8 cellular contexts compared by ENCODE assay signal in the genomic region with DNA sequence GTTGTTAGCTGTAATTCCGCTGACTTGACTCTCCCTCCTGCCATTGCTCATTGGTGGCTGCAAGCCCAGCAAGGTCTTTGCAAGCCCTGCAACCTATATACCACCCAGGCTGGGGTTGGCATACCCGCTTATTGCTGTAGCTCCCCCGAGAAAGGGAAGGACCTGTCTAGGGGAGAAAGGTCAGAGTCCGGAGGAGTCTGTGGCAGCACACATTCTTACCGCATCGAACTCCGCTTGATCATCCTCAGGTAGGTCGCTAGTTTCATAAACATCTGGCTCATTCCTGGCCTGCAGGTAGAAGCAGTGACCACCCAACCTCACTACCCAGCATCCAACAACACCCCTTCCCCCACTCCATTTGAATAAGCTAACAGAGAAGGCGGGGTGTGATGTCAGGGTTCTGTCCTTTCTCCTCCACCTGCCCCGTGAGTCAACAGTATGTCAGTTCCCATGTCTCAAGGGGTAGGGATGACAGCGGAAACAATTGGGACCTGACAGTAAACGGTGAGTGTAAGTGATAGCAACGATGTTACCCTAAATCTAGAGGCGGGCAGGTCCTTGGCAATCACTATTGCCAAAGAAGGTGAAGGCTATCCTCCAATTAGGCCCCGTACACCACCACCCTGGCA. TPM values are rescaled to one million over a fixed set of nuclear protein-coding genes. Genes with fewer than 3 reads are reported as not detected.
A peak's percentile ranks its signal among the peaks of the same experiment; 100 is the strongest.
DNase-seq lines count a peak whose midpoint lies in the region; ATAC-seq and TF ChIP-seq lines count a peak whose summit lies in the region.

No MANE protein-coding gene starts in this region.

- H3K36me3 Mint-ChIP-seq in Caco-2 (ENCODE audit: insufficient read depth, unreplicated experiment): peaks cover 15% of the 10 kb centered on the region

- H2AFZ ChIP-seq in neuronal stem cell (ENCODE audit: low read length): no peak overlapping the region

- POLR2A ChIA-PET in Caco-2 (lab: Charles Lee): interaction anchor here (0.6 to 1.8 kb wide), 2 partner anchors 23 to 217 kb away, joined by 7 to 8 read pairs; no protein-coding TSS in a partner anchor

- no peak overlapping the region for H2BK5ac ChIP-seq in neuronal stem cell (ENCODE audit: low read length)

- WGBS in neuronal stem cell (ENCODE audit: extremely low coverage in 2 of 2, insufficient read length in 2 of 2, insufficient replicate concordance in 1 of 2), 2 donors: no CpG with 5 or more reads among the region's 15 CpGs

- no peak overlapping the region for H2BK15ac ChIP-seq in neuronal stem cell (ENCODE audit: low read length)

- H3K4me2 ChIP-seq in neuronal stem cell (ENCODE audit: insufficient read depth, low read length, poor library complexity, severe bottlenecking): peak overlapping the region; percentile 72

- H3K4me3 Mint-ChIP-seq in Caco-2 (ENCODE audit: unreplicated experiment): peak overlapping the region; percentile 97

- H3K9me3 ChIP-seq in Caco-2 (no peaks in the 10 kb centered on the region), neuronal stem cell (replicated peaks in 1 of 2; ENCODE audit: control insufficient read depth in 2 of 2, insufficient read depth in 1 of 2, low read depth in 1 of 2, low read length in 2 of 2) (no peaks in the 10 kb centered on the region)
- H3K9me3 ChIP-seq in effector memory CD4-positive, alpha-beta T cell (ENCODE audit: control insufficient read depth, low read length): no peaks in the 10 kb centered on the region

- CTCF ChIA-PET in Caco-2 (lab: Charles Lee): interaction anchor here (0.5 to 1.0 kb wide), 4 partner anchors 25 to 357 kb away, joined by 3 to 4 read pairs (median 3); no protein-coding TSS in a partner anchor

- DNase-seq in Caco-2 (no peak), NB4 (ENCODE audit: low read depth) (no peak), neuronal stem cell (ENCODE audit: low spot score) (no peak), T-helper 9 cell (no peak)
- DNase-seq in effector memory CD4-positive, alpha-beta T cell: no peak
- DNase-seq in central memory CD4-positive, alpha-beta T cell: no peak

- peak overlapping the region; percentile 90 for H3K9ac ChIP-seq in neuronal stem cell (ENCODE audit: low read depth, low read length, poor library complexity)

- peaks cover 9% of the 10 kb centered on the region; the same call in 1 of the 2 replicates for H3K4me1 ChIP-seq in Caco-2
- H3K4me1 ChIP-seq in effector memory CD4-positive, alpha-beta T cell (ENCODE audit: control insufficient read depth, insufficient read depth, low read length, poor library complexity, severe bottlenecking): peaks cover 22% of the 10 kb centered on the region
- peaks cover 15 to 16% of the 10 kb centered on the region in 2 donors for H3K4me1 ChIP-seq in neuronal stem cell (ENCODE audit: control insufficient read depth in 2 of 2, insufficient read depth in 1 of 2, low read depth in 1 of 2, low read length in 2 of 2)

- no peak overlapping the region for H4K8ac ChIP-seq in neuronal stem cell (ENCODE audit: low read depth, low read length)

- peaks cover 17% of the 10 kb centered on the region for H3K27me3 Mint-ChIP-seq in Caco-2 (ENCODE audit: insufficient read depth, unreplicated experiment)

- TF ChIP-seq CTCF in Caco-2 (IDR thresholded peaks at IDR 0.05; ENCODE audit: insufficient read depth in 1 of 2, low read depth in 1 of 2, low read length in 1 of 2, severe bottlenecking in 1 of 2, unreplicated experiment in 1 of 2) (no peak), NB4 (IDR thresholded peaks at IDR 0.05; ENCODE audit: low read depth, low read length) (no peak)

- H3K23ac ChIP-seq in neuronal stem cell (ENCODE audit: low read depth, low read length, poor library complexity): no peak overlapping the region

- BruUV-seq in Caco-2 (replicated peaks; lab: Mats Ljungman, UMichigan): no TSS peak

- H3K36me3 ChIP-seq in Caco-2 (ENCODE audit: control insufficient read depth, insufficient read depth, low read length): 0 out of 2 replicates have a peak, but pooled peaks cover 1% of the 10 kb centered on the region
- no peaks in the 10 kb centered on the region for H3K36me3 ChIP-seq in effector memory CD4-positive, alpha-beta T cell (ENCODE audit: control insufficient read depth, insufficient read depth, low read length)
- peaks cover 4 to 41% of the 10 kb centered on the region in 2 donors for H3K36me3 ChIP-seq in neuronal stem cell (replicated peaks in 1 of 2; ENCODE audit: control insufficient read depth in 2 of 2, insufficient read depth in 2 of 2, low read length in 2 of 2)

- peak overlapping the region; percentile 77 for H3K4me3 ChIP-seq in Caco-2 (ENCODE audit: low read depth, low read length)
- peak overlapping the region; percentile 83 for H3K4me3 ChIP-seq in NB4 (ENCODE audit: low read depth, low read length)
- H3K4me3 ChIP-seq in effector memory CD4-positive, alpha-beta T cell (ENCODE audit: insufficient read depth, low read depth, low read length, poor library complexity, severe bottlenecking): peak overlapping the region; percentile 76
- H3K4me3 ChIP-seq in neuronal stem cell (ENCODE audit: low read length in 2 of 2): peak overlapping the region; percentile 58 to 94

- no peak overlapping the region for H3K4ac ChIP-seq in neuronal stem cell (ENCODE audit: low read length)

- TF ChIP-seq POLR2A in NB4 (IDR thresholded peaks at IDR 0.05; ENCODE audit: extremely low read depth, insufficient read length): no peak

- intact Hi-C loops in Caco-2 (cut with micrococcal nuclease; ENCODE audit: unreplicated experiment): loop anchor here (2.0 kb wide), 1 partner anchor 23 kb away; the partner anchor contains the start of gene MBD6

- no peak overlapping the region for H2BK12ac ChIP-seq in neuronal stem cell (ENCODE audit: low read length)

- no peaks in the 10 kb centered on the region for H3K9me3 Mint-ChIP-seq in Caco-2 (ENCODE audit: unreplicated experiment)

- peaks cover 10% of the 10 kb centered on the region for H3K4me1 Mint-ChIP-seq in Caco-2 (ENCODE audit: low read depth, unreplicated experiment)

- H3K27ac Mint-ChIP-seq in Caco-2 (ENCODE audit: unreplicated experiment): peak overlapping the region; percentile 96

- H3K18ac ChIP-seq in neuronal stem cell (ENCODE audit: low read length): no peak overlapping the region

- ATAC-seq in HG03442 (IDR thresholded peaks at IDR 0.05; ENCODE audit: unreplicated experiment) (no peak), GM18517 (IDR thresholded peaks at IDR 0.05; ENCODE audit: unreplicated experiment) (no peak)

- peak overlapping the region; percentile 83 for H3K27ac ChIP-seq in effector memory CD4-positive, alpha-beta T cell (ENCODE audit: insufficient read depth, low read length, poor library complexity, severe bottlenecking)
- no peak overlapping the region for H3K27ac ChIP-seq in neuronal stem cell (replicated peaks; ENCODE audit: low read length)

- no peak overlapping the region for H2BK120ac ChIP-seq in neuronal stem cell (ENCODE audit: low read depth, low read length)

- peaks cover 5% of the 10 kb centered on the region for H3K79me1 ChIP-seq in neuronal stem cell (ENCODE audit: low read depth, low read length)

- no peak overlapping the region for H4K91ac ChIP-seq in neuronal stem cell (ENCODE audit: low read depth, low read length, poor library complexity)

- no peak overlapping the region for H2AK5ac ChIP-seq in neuronal stem cell (ENCODE audit: low read depth, low read length)

- H3K27me3 ChIP-seq in Caco-2 (replicated peaks; ENCODE audit: control insufficient read depth, insufficient read depth, low read length) (peaks cover 3% of the 10 kb centered on the region), neuronal stem cell (ENCODE audit: control insufficient read depth in 3 of 3, insufficient read depth in 3 of 3, low read depth in 1 of 3, low read length in 3 of 3) (peaks cover 0 to 31% (median 11%) of the 10 kb centered on the region in 3 experiments)
- H3K27me3 ChIP-seq in effector memory CD4-positive, alpha-beta T cell (replicated peaks; ENCODE audit: control insufficient read depth, insufficient read depth, low read length, poor library complexity, severe bottlenecking): no peaks in the 10 kb centered on the region

- H3K14ac ChIP-seq in neuronal stem cell (ENCODE audit: low read length): no peak overlapping the region

RNA-seq across cellular contexts. Expression of gene DCTN2, which starts 1.1 kb away (rescaled TPM):
- total RNA-seq in Caco-2 (2022): 89.4 and 94.4 TPM in 2 replicates
- polyA plus RNA-seq in neuronal stem cell (2013, experiment 1 of 2): 127 TPM
- 118 TPM for polyA plus RNA-seq in neuronal stem cell (2013, experiment 2 of 2)

RNA-seq across cellular contexts. Expression of gene KIF5A, which starts 3.9 kb away (rescaled TPM):
- total RNA-seq in Caco-2 (2022): 0.05 TPM in 1 of 2 replicates, not detected in the other
- polyA plus RNA-seq in neuronal stem cell (2013, experiment 1 of 2): 3.7 TPM
- 3.8 TPM for polyA plus RNA-seq in neuronal stem cell (2013, experiment 2 of 2)

RNA-seq across cellular contexts. Expression of gene MBD6, which starts 23.3 kb away (rescaled TPM):
- total RNA-seq in Caco-2 (2022): 82.2 and 105 TPM in 2 replicates
- 24.7 TPM for polyA plus RNA-seq in neuronal stem cell (2013, experiment 1 of 2)
- 24.8 TPM for polyA plus RNA-seq in neuronal stem cell (2013, experiment 2 of 2)

RNA-seq across cellular contexts. Expression of gene DDIT3, which starts 25.6 kb away (rescaled TPM):
- total RNA-seq in Caco-2 (2022): 62.7 and 79.2 TPM in 2 replicates
- 7.3 TPM for polyA plus RNA-seq in neuronal stem cell (2013, experiment 1 of 2)
- 5.7 TPM for polyA plus RNA-seq in neuronal stem cell (2013, experiment 2 of 2)

RNA-seq across cellular contexts. Expression of gene PIP4K2C, which starts 45.1 kb away (rescaled TPM):
- total RNA-seq in Caco-2 (2022): 42.0 and 48.0 TPM in 2 replicates
- 9.6 TPM for polyA plus RNA-seq in neuronal stem cell (2013, experiment 1 of 2)
- 9.4 TPM for polyA plus RNA-seq in neuronal stem cell (2013, experiment 2 of 2)
